ENCODE assay signal across 1 cellular context in genomic region chr11:65900125-65900898, GRCh38.
TF ChIP-seq lines count a peak whose summit lies in the region.

TSS of gene FOSL1 (minus strand) at chr11:65900388. CDS start at chr11:65900339, 49 bp downstream.

TF ChIP-seq in WTC11, 78 proteins besides CTCF, POLR2A, EP300 and RAD21 (continued from another document and continues in another):
- TF ChIP-seq ZNF232 (CRISPR knock-in tag; IDR thresholded peaks at IDR 0.05): no peak
- no peak for TF ChIP-seq RORB (CRISPR knock-in tag; IDR thresholded peaks at IDR 0.05)
- no peak for TF ChIP-seq USF1 (CRISPR knock-in tag; IDR thresholded peaks at IDR 0.05)
- no peak for TF ChIP-seq PREB (CRISPR knock-in tag; IDR thresholded peaks at IDR 0.05; ENCODE audit: borderline replicate concordance)
- TF ChIP-seq CBFB (CRISPR knock-in tag; IDR thresholded peaks at IDR 0.05; ENCODE audit: low read depth): no peak
- no peak for TF ChIP-seq ATF2 (CRISPR knock-in tag; IDR thresholded peaks at IDR 0.05; ENCODE audit: borderline replicate concordance, low read depth)
- TF ChIP-seq CDX4 (CRISPR knock-in tag; IDR thresholded peaks at IDR 0.05; ENCODE audit: borderline replicate concordance): no peak
- no peak for TF ChIP-seq USF2 (CRISPR knock-in tag; IDR thresholded peaks at IDR 0.05)
- TF ChIP-seq ZNF121 (CRISPR knock-in tag; IDR thresholded peaks at IDR 0.05): peak; percentile 72
- no peak for TF ChIP-seq ZNF423 (CRISPR knock-in tag; IDR thresholded peaks at IDR 0.05)
- TF ChIP-seq NR1H2 (CRISPR knock-in tag; IDR thresholded peaks at IDR 0.05): no peak
- TF ChIP-seq E2F5 (CRISPR knock-in tag; IDR thresholded peaks at IDR 0.05): no peak
- 0 out of 2 replicates have a peak, but pooled peaks have one; percentile 42 for TF ChIP-seq CREB1 (CRISPR knock-in tag; IDR thresholded peaks at IDR 0.05)
- TF ChIP-seq SOX15 (CRISPR knock-in tag; IDR thresholded peaks at IDR 0.05): no peak
- TF ChIP-seq ZNF317 (CRISPR knock-in tag; IDR thresholded peaks at IDR 0.05; ENCODE audit: borderline replicate concordance, low read depth): no peak
- TF ChIP-seq MXD4 (CRISPR knock-in tag; IDR thresholded peaks at IDR 0.05; ENCODE audit: borderline replicate concordance): no peak
- TF ChIP-seq ZNF671 (CRISPR knock-in tag; IDR thresholded peaks at IDR 0.05): no peak
- no peak for TF ChIP-seq ZMAT4 (CRISPR knock-in tag; IDR thresholded peaks at IDR 0.05)
- TF ChIP-seq NR2C2 (CRISPR knock-in tag; IDR thresholded peaks at IDR 0.05): no peak
- TF ChIP-seq ARID4B (CRISPR knock-in tag; IDR thresholded peaks at IDR 0.05; ENCODE audit: borderline replicate concordance): 0 out of 2 replicates have a peak, but pooled peaks have one; percentile 48
- no peak for TF ChIP-seq HMGA2 (CRISPR knock-in tag; IDR thresholded peaks at IDR 0.05)
- no peak for TF ChIP-seq OVOL2 (CRISPR knock-in tag; IDR thresholded peaks at IDR 0.05; ENCODE audit: borderline replicate concordance)
- no peak for TF ChIP-seq ZNF281 (CRISPR knock-in tag; IDR thresholded peaks at IDR 0.05)
- TF ChIP-seq MLX (CRISPR knock-in tag; IDR thresholded peaks at IDR 0.05): no peak
- TF ChIP-seq HMGXB4 (CRISPR knock-in tag; IDR thresholded peaks at IDR 0.05): no peak
- no peak for TF ChIP-seq TEAD4 (CRISPR knock-in tag; IDR thresholded peaks at IDR 0.05)
- TF ChIP-seq JAZF1 (CRISPR knock-in tag; IDR thresholded peaks at IDR 0.05): no peak
- TF ChIP-seq FOXK1 (CRISPR knock-in tag; IDR thresholded peaks at IDR 0.05): no peak
- TF ChIP-seq MYBL2 (CRISPR knock-in tag; IDR thresholded peaks at IDR 0.05): no peak
- TF ChIP-seq GRHL2 (CRISPR knock-in tag; IDR thresholded peaks at IDR 0.05; ENCODE audit: insufficient replicate concordance, severe bottlenecking): no peak
- TF ChIP-seq NFYB (CRISPR knock-in tag; conservative IDR thresholded peaks at IDR 0.05; ENCODE audit: low read depth): no peak; the same call in 1 of the 2 replicates
- TF ChIP-seq NR3C1 (CRISPR knock-in tag; conservative IDR thresholded peaks at IDR 0.05; ENCODE audit: low read depth): no peak
- TF ChIP-seq ELF4 (CRISPR knock-in tag; IDR thresholded peaks at IDR 0.05; ENCODE audit: low read depth): no peak
- no peak for TF ChIP-seq ZNF219 (CRISPR knock-in tag; IDR thresholded peaks at IDR 0.05; ENCODE audit: borderline replicate concordance)
- TF ChIP-seq TEAD1 (CRISPR knock-in tag; IDR thresholded peaks at IDR 0.05): no peak
- no peak for TF ChIP-seq PRRX2 (CRISPR knock-in tag; IDR thresholded peaks at IDR 0.05)
- TF ChIP-seq ATF6 (CRISPR knock-in tag; IDR thresholded peaks at IDR 0.05): no peak
- TF ChIP-seq ZNF512 (CRISPR knock-in tag; IDR thresholded peaks at IDR 0.05; ENCODE audit: borderline replicate concordance): no peak
- TF ChIP-seq ATF3 (CRISPR knock-in tag; conservative IDR thresholded peaks at IDR 0.05): no peak
- no peak for TF ChIP-seq ESRRA (CRISPR knock-in tag; IDR thresholded peaks at IDR 0.05; ENCODE audit: borderline replicate concordance)
- TF ChIP-seq JUN (CRISPR knock-in tag; IDR thresholded peaks at IDR 0.05): no peak
- peak; percentile 51 for TF ChIP-seq GABPB1 (CRISPR knock-in tag; IDR thresholded peaks at IDR 0.05)
